Comparison of ENCODE assay signal across 8 cellular contexts in the genomic region with DNA sequence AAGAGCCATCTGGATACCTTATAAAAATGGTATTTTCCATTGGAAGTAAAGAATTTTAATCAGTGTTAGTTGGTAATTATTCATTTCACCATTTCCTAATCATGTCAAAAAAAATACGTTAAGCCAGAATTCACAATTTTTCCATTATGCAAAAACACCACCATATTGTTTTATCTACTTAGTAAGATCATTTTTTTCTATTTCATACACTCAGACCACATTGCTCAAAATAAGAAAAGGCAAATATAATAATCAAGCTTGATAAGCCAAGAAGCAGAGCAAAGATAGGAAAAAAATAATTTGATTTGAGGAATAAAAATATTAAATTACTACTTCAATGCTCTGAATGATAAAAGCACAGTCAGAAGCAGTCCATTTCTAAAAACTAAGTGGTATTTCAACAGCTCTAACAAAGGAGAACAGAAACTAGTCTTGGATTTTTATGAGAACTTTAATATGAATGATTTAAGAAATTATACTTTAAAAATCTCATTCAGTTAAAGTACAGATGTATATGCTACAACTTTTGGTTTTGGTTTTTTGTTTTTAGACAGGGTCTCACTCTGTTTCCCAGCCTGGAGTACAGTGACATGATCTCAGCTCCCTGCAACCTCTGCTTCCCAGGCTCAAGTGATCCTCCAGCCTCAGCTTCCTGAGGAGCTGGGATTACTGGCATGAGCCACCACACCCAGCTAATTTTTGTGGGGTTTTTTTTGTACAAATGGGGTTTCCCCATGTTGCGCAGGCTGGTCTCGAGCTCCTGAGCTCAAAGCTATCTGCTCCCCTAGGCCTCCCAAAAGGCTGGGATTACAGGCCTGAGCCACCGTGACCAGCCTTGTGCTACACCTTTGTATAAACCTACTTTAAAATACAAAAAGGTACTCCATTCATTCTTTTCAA.
DNase-seq lines count a peak whose midpoint lies in the region; ATAC-seq lines count a peak whose summit lies in the region.

No MANE protein-coding gene starts in this region.

- H3K9me3 Mint-ChIP-seq in T-helper 1 cell treated with Interleukin-12 subunit alpha and Interleukin-12 subunit beta and Interleukin-4 antibody, amounts not matched to agents 30 μg/mL and 1 μg/mL, for 36 hours, result no peaks in the 10 kb centered on the region

- H3K27me3 Mint-ChIP-seq in T-helper 1 cell treated with Interleukin-12 subunit alpha and Interleukin-12 subunit beta and Interleukin-4 antibody, amounts not matched to agents 30 μg/mL and 1 μg/mL, for 36 hours (ENCODE audit: low read depth), result no peaks in the 10 kb centered on the region

- ATAC-seq in GM18873 (IDR thresholded peaks at IDR 0.05; ENCODE audit: low FRiP score, unreplicated experiment) (peak; percentile 77), HG02870 (IDR thresholded peaks at IDR 0.05; ENCODE audit: unreplicated experiment) (peak; percentile 75)

- H3K4me3 Mint-ChIP-seq in T-helper 1 cell treated with Interleukin-12 subunit alpha and Interleukin-12 subunit beta and Interleukin-4 antibody, amounts not matched to agents 30 μg/mL and 1 μg/mL, for 36 hours, result peak overlapping the region; percentile 48

- H3K36me3 Mint-ChIP-seq in T-helper 1 cell treated with Interleukin-12 subunit alpha and Interleukin-12 subunit beta and Interleukin-4 antibody, amounts not matched to agents 30 μg/mL and 1 μg/mL, for 36 hours (ENCODE audit: low read depth), result peaks cover 2% of the 10 kb centered on the region

- peaks cover 18% of the 10 kb centered on the region for H3K4me1 Mint-ChIP-seq in T-helper 1 cell treated with Interleukin-12 subunit alpha and Interleukin-12 subunit beta and Interleukin-4 antibody, amounts not matched to agents 30 μg/mL and 1 μg/mL, for 36 hours (ENCODE audit: low read depth)

- DNase-seq in dedifferentiated amniotic fluid mesenchymal stem cell (ENCODE audit: extremely low spot score), result peak; percentile 31
- DNase-seq in stimulated activated CD4-positive, alpha-beta T cell treated with anti-CD3 and anti-CD28 coated beads, Interleukin-1b, Interleukin-23, amount 100 ng/mL, for 24 hours (ENCODE audit: low read depth in 4 of 4, low spot score in 1 of 4), result peak in 3 of 4 experiments; percentile 4 to 27 (median 20)
- DNase-seq in NCI-H510A treated with DMSO at 0.1 percent for 48 hours (lab: John Stamatoyannopoulos, UW), result no peak
- no peak for DNase-seq in effector CD8-positive, alpha-beta T cell (lab: John Stamatoyannopoulos, UW)
- DNase-seq in OCI-M2 (lab: John Stamatoyannopoulos, UW; ENCODE audit: unreplicated experiment), result no peak

- peak overlapping the region; percentile 85 for H3K27ac Mint-ChIP-seq in T-helper 1 cell treated with Interleukin-12 subunit alpha and Interleukin-12 subunit beta and Interleukin-4 antibody, amounts not matched to agents 30 μg/mL and 1 μg/mL, for 36 hours

Comparison
In these comparisons a context has a peak if more than half of its experiments do, and no peak if none do; other contexts are left out.
1. DNase-seq: peak in dedifferentiated amniotic fluid mesenchymal stem cell (single experiment) and stimulated activated CD4-positive, alpha-beta T cell treated with anti-CD3 and anti-CD28 coated beads, Interleukin-1b, Interleukin-23, amount 100 ng/mL, for 24 hours (3 of 4); none in NCI-H510A treated with DMSO at 0.1 percent for 48 hours (single experiment), effector CD8-positive, alpha-beta T cell (single experiment) and OCI-M2 (single experiment).